Comparison of ENCODE assay signal across 1 cellular context in the genomic region with DNA sequence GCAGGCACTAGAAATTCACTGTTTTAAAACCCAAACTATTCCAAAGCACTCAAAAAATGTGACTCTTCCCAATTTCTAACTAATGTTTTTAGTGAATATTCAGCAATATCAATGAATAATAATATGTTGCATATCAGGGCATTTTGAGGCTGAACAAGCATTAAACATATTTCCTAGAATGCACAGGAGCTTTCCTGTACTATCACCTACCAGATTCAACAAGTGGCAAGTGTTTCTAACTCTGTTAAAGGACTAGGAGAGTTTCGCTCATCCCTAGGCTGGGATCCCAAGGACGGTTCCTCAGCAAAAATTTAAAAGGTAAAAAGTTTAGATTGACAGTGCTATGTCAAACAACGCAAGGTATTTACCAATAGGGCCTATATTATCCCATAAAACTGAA.
TF ChIP-seq lines count a peak whose summit lies in the region.

No MANE protein-coding gene starts in this region.

TF ChIP-seq in HEK293, 187 proteins besides CTCF, POLR2A, EP300 and RAD21 (continued from another document):
- TF ChIP-seq ZNF549 (tag by site-specific recombination; IDR thresholded peaks at IDR 0.05), result no peak
- TF ChIP-seq GLI2 (tag by site-specific recombination; IDR thresholded peaks at IDR 0.05; ENCODE audit: borderline replicate concordance, low read depth), result no peak
- no peak for TF ChIP-seq ZSCAN23 (tag by site-specific recombination; IDR thresholded peaks at IDR 0.05)
